In the genomic region with DNA sequence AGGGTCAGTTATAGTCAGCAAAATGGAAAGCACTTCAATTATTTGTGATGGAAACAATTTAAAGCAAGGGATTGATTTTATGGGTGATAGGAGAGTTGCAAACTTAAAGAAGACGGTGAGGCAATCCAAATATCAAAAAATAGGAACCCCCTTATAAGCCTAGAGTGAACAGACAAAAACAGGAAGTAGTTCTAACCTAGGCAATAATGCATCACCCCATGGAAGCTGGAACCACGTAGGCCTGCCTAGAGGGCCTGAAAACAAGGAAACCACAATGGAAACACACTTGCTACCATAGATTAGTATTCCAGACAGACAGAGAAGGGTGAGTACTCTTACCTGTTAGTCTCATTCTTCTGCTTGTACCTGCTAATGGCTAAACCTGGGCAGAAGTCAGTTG, we compare ENCODE assay signal across 20 cellular contexts.
DNase-seq lines count a peak whose midpoint lies in the region; ATAC-seq and TF ChIP-seq lines count a peak whose summit lies in the region.
"Had no signal": no experiment of that assay in that cellular context is flagged by ENCODE, and none has a peak within 500 bp of the region (broad histone marks: within the 10 kb centered on the region; RNA-seq: fewer than 3 reads in every experiment).

No MANE protein-coding gene starts in this region.

- TF ChIP-seq CTCF in NB4 (IDR thresholded peaks at IDR 0.05; ENCODE audit: low read depth, low read length), result no peak

- no peak overlapping the region for H3K4me3 ChIP-seq in NB4 (ENCODE audit: low read depth, low read length)
- H3K4me3 ChIP-seq: GM12878, GM23338, HAP-1 had no signal

- no peak for TF ChIP-seq POLR2A in NB4 (IDR thresholded peaks at IDR 0.05; ENCODE audit: extremely low read depth, insufficient read length)

- no peak for ATAC-seq in GM21367 (IDR thresholded peaks at IDR 0.05; ENCODE audit: unreplicated experiment)
- ATAC-seq: GM12878, GM23338, Right ventricle myocardium inferior had no signal

- peak; percentile 4 for DNase-seq in CD1c-positive myeloid dendritic cell (ENCODE audit: extremely low spot score)
- peak; percentile 70 for DNase-seq in KBM-7
- peak; percentile 46 for DNase-seq in NB4 (ENCODE audit: low read depth)
- peak; percentile 14 for DNase-seq in UCSD-AML1 (lab: John Stamatoyannopoulos, UW; ENCODE audit: unreplicated experiment)
- DNase-seq in hepatic stellate cell (ENCODE audit: low spot score), result no peak
- no peak for DNase-seq in activated CD8-positive, alpha-beta memory T cell treated with anti-CD3 and anti-CD28 coated beads for 24 hours
- DNase-seq: CD4-positive, alpha-beta T cell; COR-L47; DMS79; NCI-H1105; NCI-H146; NCI-H2029 treated with DMSO at 0.1 percent for 48 hours; NCI-H226; NCI-H510A treated with DMSO at 0.1 percent for 48 hours; NCI-H748 treated with DMSO at 0.1 percent for 48 hours had no signal

- in situ Hi-C loops in KBM-7 (cut with MboI; ENCODE audit: low pct_unique_long_range_greater_than_20kb, low sequenced_read_pairs), result no loop called here

Comparison
In these comparisons a context has a peak if more than half of its experiments do, and no peak if none do; other contexts are left out.
1. DNase-seq: peak in CD1c-positive myeloid dendritic cell (single experiment), KBM-7 (single experiment), NB4 (single experiment) and UCSD-AML1 (single experiment); none in hepatic stellate cell (single experiment) and activated CD8-positive, alpha-beta memory T cell treated with anti-CD3 and anti-CD28 coated beads for 24 hours (single experiment).